ENCODE assay signal across 24 cellular contexts in genomic region chr9:131521822-131522221, GRCh38. TPM values are rescaled to one million over a fixed set of nuclear protein-coding genes. Genes with fewer than 3 reads are reported as not detected.
DNase-seq lines count a peak whose midpoint lies in the region; ATAC-seq and TF ChIP-seq lines count a peak whose summit lies in the region.
"Had no signal": no experiment of that assay in that cellular context is flagged by ENCODE, and none has a peak within 500 bp of the region (broad histone marks: within the 10 kb centered on the region; RNA-seq: fewer than 3 reads in every experiment).

No MANE protein-coding gene starts in this region.

- no peaks in the 10 kb centered on the region for H3K9me3 ChIP-seq in endodermal cell (ENCODE audit: control insufficient read depth, low read length)
- H3K9me3 ChIP-seq: BE2C, HAP-1 had no signal

- H3K27ac ChIP-seq in RWPE1 (peak overlapping the region; percentile 40; the same call in 1 of the 2 replicates), endodermal cell (ENCODE audit: low read depth, low read length) (no peak overlapping the region), mesendoderm (ENCODE audit: low read depth, low read length) (no peak overlapping the region)

- WGBS in endodermal cell (ENCODE audit: insufficient coverage in 1 of 2, insufficient read length in 1 of 2), 2 experiments: 94 to 99% methylated on average over 10 to 13 of the region's 13 CpGs
- WGBS in mesendoderm (ENCODE audit: extremely low coverage, insufficient coverage, low lambda C conversion rate): no CpG with 5 or more reads among the region's 13 CpGs

- H4K8ac ChIP-seq in mesendoderm (ENCODE audit: low read depth, low read length): no peak overlapping the region

- H3K36me3 ChIP-seq in H7 (replicated peaks; ENCODE audit: control insufficient read depth, insufficient read depth, low read length) (peaks cover 36% of the 10 kb centered on the region), endodermal cell (ENCODE audit: control insufficient read depth, insufficient read depth, low read length) (peaks cover 59% of the 10 kb centered on the region), mesendoderm (ENCODE audit: control insufficient read depth, insufficient read depth, low read length) (peaks cover 17% of the 10 kb centered on the region)

- H3K4ac ChIP-seq in mesendoderm (ENCODE audit: low read depth, low read length): no peak overlapping the region

- H3K9me3 Mint-ChIP-seq in endodermal cell: no peaks in the 10 kb centered on the region
- no peaks in the 10 kb centered on the region for H3K9me3 Mint-ChIP-seq in stimulated activated effector memory CD8-positive, alpha-beta T cell treated with anti-CD3 and anti-CD28 coated beads, Interleukin-12 subunit alpha, Interleukin-12 subunit beta, amount 100 ng/mL, for 72 hours
- H3K9me3 Mint-ChIP-seq: CD4-positive, CD25-positive, alpha-beta regulatory T cell; CD8-positive, alpha-beta memory T cell had no signal

- H3K36me3 Mint-ChIP-seq in endodermal cell (ENCODE audit: low read depth): peaks cover 73% of the 10 kb centered on the region
- H3K36me3 Mint-ChIP-seq in stimulated activated effector memory CD8-positive, alpha-beta T cell treated with anti-CD3 and anti-CD28 coated beads, Interleukin-12 subunit alpha, Interleukin-12 subunit beta, amount 100 ng/mL, for 72 hours: peaks cover 59% of the 10 kb centered on the region

- CTCF ChIA-PET in RWPE1 (lab: Yijun Ruan, JAX): no interaction called here

- ATAC-seq in stimulated activated effector memory CD8-positive, alpha-beta T cell treated with anti-CD3 and anti-CD28 coated beads, Interleukin-12 subunit alpha, Interleukin-12 subunit beta, amount 100 ng/mL, for 72 hours: no peak
- ATAC-seq in HG03159 (IDR thresholded peaks at IDR 0.05; ENCODE audit: unreplicated experiment) (no peak), HG03520 (IDR thresholded peaks at IDR 0.05; ENCODE audit: unreplicated experiment) (no peak)
- ATAC-seq: GM12878 had no signal

- H3K23ac ChIP-seq in mesendoderm (ENCODE audit: low read length): no peak overlapping the region

- no peak overlapping the region for H3K27ac Mint-ChIP-seq in endodermal cell
- H3K27ac Mint-ChIP-seq in stimulated activated effector memory CD8-positive, alpha-beta T cell treated with anti-CD3 and anti-CD28 coated beads, Interleukin-12 subunit alpha, Interleukin-12 subunit beta, amount 100 ng/mL, for 72 hours: peak overlapping the region; percentile 64

- H3K27me3 Mint-ChIP-seq in endodermal cell (ENCODE audit: insufficient read depth): no peaks in the 10 kb centered on the region
- H3K27me3 Mint-ChIP-seq: CD4-positive, CD25-positive, alpha-beta regulatory T cell; CD8-positive, alpha-beta memory T cell had no signal

- H3K9ac ChIP-seq in endodermal cell (ENCODE audit: extremely low read depth, low read length, poor library complexity, severe bottlenecking): no peak overlapping the region
- H3K9ac ChIP-seq in mesendoderm (ENCODE audit: low read length): no peak overlapping the region

- H3K79me2 ChIP-seq in mesendoderm (ENCODE audit: control insufficient read depth, insufficient read depth, low read length): no peaks in the 10 kb centered on the region

- H3K4me3 Mint-ChIP-seq in endodermal cell: no peak overlapping the region
- H3K4me3 Mint-ChIP-seq in stimulated activated effector memory CD8-positive, alpha-beta T cell treated with anti-CD3 and anti-CD28 coated beads, Interleukin-12 subunit alpha, Interleukin-12 subunit beta, amount 100 ng/mL, for 72 hours: no peak overlapping the region

- no peak overlapping the region for H4K5ac ChIP-seq in mesendoderm (ENCODE audit: low read length)

- no peak overlapping the region for H2BK15ac ChIP-seq in mesendoderm (replicated peaks; ENCODE audit: low read depth)

- H3K4me2 ChIP-seq in mesendoderm (ENCODE audit: low read length): no peak overlapping the region

- POLR2A ChIA-PET in RWPE1 (lab: Yijun Ruan, JAX; ENCODE audit: low non-redundant PET): no interaction called here

- H2AK5ac ChIP-seq in mesendoderm (ENCODE audit: low read length): no peak overlapping the region

- H2BK5ac ChIP-seq in mesendoderm (ENCODE audit: low read length): no peak overlapping the region

- H3K4me1 Mint-ChIP-seq in endodermal cell: no peaks in the 10 kb centered on the region
- peaks cover 16% of the 10 kb centered on the region for H3K4me1 Mint-ChIP-seq in stimulated activated effector memory CD8-positive, alpha-beta T cell treated with anti-CD3 and anti-CD28 coated beads, Interleukin-12 subunit alpha, Interleukin-12 subunit beta, amount 100 ng/mL, for 72 hours
- H3K4me1 Mint-ChIP-seq: CD4-positive, CD25-positive, alpha-beta regulatory T cell had no signal

- TF ChIP-seq CTCF in RWPE1 (conservative IDR thresholded peaks at IDR 0.05; ENCODE audit: low read depth) (no peak), endodermal cell (conservative IDR thresholded peaks at IDR 0.05) (no peak)

- H2BK120ac ChIP-seq in mesendoderm (ENCODE audit: low read depth, low read length): no peak overlapping the region

- H3K56ac ChIP-seq in mesendoderm (ENCODE audit: low read length): no peak overlapping the region

- H3K27me3 ChIP-seq in H7 (ENCODE audit: control insufficient read depth, insufficient read depth, low read length) (no peaks in the 10 kb centered on the region), endodermal cell (ENCODE audit: control insufficient read depth, insufficient read depth, low read length, poor library complexity, severe bottlenecking) (no peaks in the 10 kb centered on the region), mesendoderm (ENCODE audit: insufficient read depth, low read length, poor library complexity) (no peaks in the 10 kb centered on the region)
- H3K27me3 ChIP-seq: BE2C had no signal

- DNase-seq in H7 (peak; percentile 44), RWPE1 (ENCODE audit: low spot score) (no peak), endodermal cell (peak; percentile 38), mesendoderm (no peak)
- no peak for DNase-seq in stimulated activated effector memory CD8-positive, alpha-beta T cell treated with anti-CD3 and anti-CD28 coated beads, Interleukin-12 subunit alpha, Interleukin-12 subunit beta, amount 100 ng/mL, for 72 hours (ENCODE audit: low spot score in 2 of 2)
- DNase-seq in activated CD4-positive, CD25-positive, alpha-beta regulatory T cell treated with anti-CD3 and anti-CD28 coated beads, Interleukin-2, amount 50 U/mL, for 72 hours: no peak
- DNase-seq: ACHN; BE2C; C1 segment of cervical spinal cord; CD4-positive, CD25-positive, alpha-beta regulatory T cell; CD8-positive, alpha-beta memory T cell; COR-L47; DMS 273 treated with DMSO at 0.1 percent for 48 hours; DMS53; DND-41; EL; GOT3; KG1 had no signal

- no peaks in the 10 kb centered on the region for H3K79me1 ChIP-seq in mesendoderm (ENCODE audit: low read length)

- H3K18ac ChIP-seq in mesendoderm (ENCODE audit: low read length): no peak overlapping the region

- H3K4me3 ChIP-seq in H7 (ENCODE audit: insufficient read depth, low read depth, low read length): no peak overlapping the region
- H3K4me3 ChIP-seq in endodermal cell (ENCODE audit: low read length): no peak overlapping the region
- H3K4me3 ChIP-seq in mesendoderm (ENCODE audit: low read length): no peak overlapping the region
- H3K4me3 ChIP-seq: GM12878, HAP-1 had no signal

- no peaks in the 10 kb centered on the region for H3K4me1 ChIP-seq in endodermal cell (ENCODE audit: control insufficient read depth, insufficient read depth, low read length)
- H3K4me1 ChIP-seq in mesendoderm (ENCODE audit: control insufficient read depth, low read depth, low read length): no peaks in the 10 kb centered on the region
- H3K4me1 ChIP-seq: BE2C, HAP-1 had no signal

RNA-seq across cellular contexts. Expression of gene UCK1, which starts 9.2 kb away (rescaled TPM):
- 31.2 and 33.2 TPM in 2 replicates for total RNA-seq in H7 (2014; rRNA removed; shearing (Covaris generic))
- total RNA-seq in endodermal cell: 10 to 100 TPM; 37.9 to 42.9 TPM
- 28.4 TPM for polyA plus RNA-seq in endodermal cell (2013, experiment 1 of 2)
- polyA plus RNA-seq in endodermal cell (2013, experiment 2 of 2): 23.8 TPM
- 26.6 TPM for polyA plus RNA-seq in mesendoderm (2013, experiment 1 of 2)
- 28.1 TPM for polyA plus RNA-seq in mesendoderm (2013, experiment 2 of 2)

RNA-seq across cellular contexts. Expression of gene POMT1, which starts 19.1 kb away (rescaled TPM):
- total RNA-seq in H7 (2014; rRNA removed; shearing (Covaris generic)): 21.1 and 24.0 TPM in 2 replicates
- 10 to 100 TPM; 42.3 to 53.8 TPM for total RNA-seq in endodermal cell
- 42.0 TPM for polyA plus RNA-seq in endodermal cell (2013, experiment 1 of 2)
- polyA plus RNA-seq in endodermal cell (2013, experiment 2 of 2): 35.6 TPM
- 9.3 TPM for polyA plus RNA-seq in mesendoderm (2013, experiment 1 of 2)
- 9.4 TPM for polyA plus RNA-seq in mesendoderm (2013, experiment 2 of 2)

RNA-seq across cellular contexts. Expression of gene PRRT1B, which starts 23.5 kb away (rescaled TPM):
- 0.22 and 1.5 TPM in 2 replicates for total RNA-seq in H7 (2014; rRNA removed; shearing (Covaris generic))
- total RNA-seq in endodermal cell: 10 to 100 TPM; 42.9 to 71.4 TPM
- 0.93 TPM for polyA plus RNA-seq in endodermal cell (2013, experiment 1 of 2)
- 1.1 TPM for polyA plus RNA-seq in endodermal cell (2013, experiment 2 of 2)
- 4.0 TPM for polyA plus RNA-seq in mesendoderm (2013, experiment 1 of 2)
- polyA plus RNA-seq in mesendoderm (2013, experiment 2 of 2): 3.7 TPM
- total RNA-seq: CD4-positive, CD25-positive, alpha-beta regulatory T cell; CD8-positive, alpha-beta memory T cell; G401; GM12878; HepG2 had no signal
- polyA plus RNA-seq: CD4-positive, CD25-positive, alpha-beta regulatory T cell; CD8-positive, alpha-beta memory T cell; GM12878; HepG2 had no signal

Comparison
In these comparisons a context has a peak if more than half of its experiments do, and no peak if none do; other contexts are left out.
1. DNase-seq: peak in H7 (single experiment) and endodermal cell (single experiment); none in RWPE1 (single experiment), stimulated activated effector memory CD8-positive, alpha-beta T cell treated with anti-CD3 and anti-CD28 coated beads, Interleukin-12 subunit alpha, Interleukin-12 subunit beta, amount 100 ng/mL, for 72 hours (0 of 2), mesendoderm (single experiment) and activated CD4-positive, CD25-positive, alpha-beta regulatory T cell treated with anti-CD3 and anti-CD28 coated beads, Interleukin-2, amount 50 U/mL, for 72 hours (single experiment).
2. RNA of gene PRRT1B, which starts 23.5 kb away (total RNA-seq): 42.9 to 71.4 TPM in endodermal cell; 0.22 to 1.5 TPM in H7; every median in the first group is over 10 times any median in the second.